In the genomic region with DNA sequence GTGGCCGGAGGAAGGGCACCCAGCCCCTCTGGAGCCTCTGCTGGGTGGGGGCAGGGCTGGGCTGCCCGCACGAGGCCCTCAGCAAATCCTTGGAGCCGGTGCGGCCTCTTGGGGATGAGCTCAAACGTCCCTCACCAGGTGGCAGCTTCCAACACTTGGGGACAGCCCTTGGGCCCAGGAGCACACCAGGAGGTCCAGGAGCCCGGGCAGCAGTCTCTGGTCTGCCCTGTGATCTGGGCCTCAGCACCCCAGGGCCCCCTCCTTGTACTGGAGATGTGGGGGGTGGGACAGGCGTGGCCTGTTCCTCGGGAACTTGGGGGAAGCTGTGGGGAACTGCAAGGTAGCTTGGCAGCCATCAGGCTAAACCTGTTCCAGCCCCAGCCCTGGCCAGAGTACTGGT, we compare ENCODE assay signal across 24 cellular contexts. TPM values are rescaled to one million over a fixed set of nuclear protein-coding genes. Genes with fewer than 3 reads are reported as not detected.
"Had no signal": no experiment of that assay in that cellular context is flagged by ENCODE, and none has a peak within 500 bp of the region (broad histone marks: within the 10 kb centered on the region; RNA-seq: fewer than 3 reads in every experiment).

No MANE protein-coding gene starts in this region.

- H3K9ac ChIP-seq: KMS-11, SK-N-SH had no signal

- DNase-seq: Kasumi-1, MM.1S, NCI-H1092 treated with DMSO at 0.1 percent for 48 hours, NCI-H1436, NCI-H1930, NCI-H2081, NCI-H2107, NCI-H2171, NCI-H226, NCI-H446, NCI-H510A, NCI-H524 treated with DMSO at 0.1 percent for 48 hours, NCI-H69, NCI-H774, RPMI8226, SHP77, SK-N-SH, SW 1271, T-cell had no signal

- H3K4me2 ChIP-seq: KMS-11, SK-N-SH had no signal

- H3K27ac ChIP-seq: KMS-11 had no signal

- H3K9me3 ChIP-seq: SK-N-SH had no signal

- ATAC-seq: T-cell had no signal

- FAIRE-seq: K562, RCC 7860 had no signal

- H3K4me3 ChIP-seq: K562 had no signal

RNA-seq across cellular contexts. Expression of a gene that starts 56.9 kb away (rescaled TPM):
- total RNA-seq: M059J had no signal
- polyA plus RNA-seq: IgD-negative memory B cell had no signal
